In genomic region chr15:32641517-32642059, GRCh38 we compare ENCODE assay signal across 9 cellular contexts. TPM values are rescaled to one million over a fixed set of nuclear protein-coding genes. Genes with fewer than 3 reads are reported as not detected.
DNase-seq lines count a peak whose midpoint lies in the region; ATAC-seq, FAIRE-seq and TF ChIP-seq lines count a peak whose summit lies in the region.
"Had no signal": no experiment of that assay in that cellular context is flagged by ENCODE, and none has a peak within 500 bp of the region (broad histone marks: within the 10 kb centered on the region; RNA-seq: fewer than 3 reads in every experiment).

A gene with protein sequence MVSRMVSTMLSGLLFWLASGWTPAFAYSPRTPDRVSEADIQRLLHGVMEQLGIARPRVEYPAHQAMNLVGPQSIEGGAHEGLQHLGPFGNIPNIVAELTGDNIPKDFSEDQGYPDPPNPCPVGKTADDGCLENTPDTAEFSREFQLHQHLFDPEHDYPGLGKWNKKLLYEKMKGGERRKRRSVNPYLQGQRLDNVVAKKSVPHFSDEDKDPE (plus strand): TSS chr15:32641710. CDS start chr15:32643593, 1,883 bp downstream.

- H3K79me2 ChIP-seq in endothelial cell of umbilical vein (ENCODE audit: control insufficient read depth, insufficient read depth, low read length): peaks cover 11% of the 10 kb centered on the region

- H3K4me3 ChIP-seq in endothelial cell of umbilical vein (replicated peaks in 1 of 3; ENCODE audit: insufficient read depth in 1 of 3, low read depth in 1 of 3, low read length in 3 of 3) (peak within 1 kb of the TSS in 2 of 3 experiments; percentile 6 to 29), Caco-2 (ENCODE audit: low read depth, low read length) (no peak within 1 kb of the TSS)
- no peak within 1 kb of the TSS for H3K4me3 ChIP-seq in naive thymus-derived CD4-positive, alpha-beta T cell (ENCODE audit: low read length)

- no peak for FAIRE-seq in endothelial cell of umbilical vein (lab: Jason Lieb, UNC)

- peaks cover 20% of the 10 kb centered on the region; the same call in 1 of the 2 replicates for H3K4me1 ChIP-seq in ES-I3 (ENCODE audit: insufficient read depth, low read length)
- peaks cover 6% of the 10 kb centered on the region for H3K4me1 ChIP-seq in endothelial cell of umbilical vein (ENCODE audit: control insufficient read depth, extremely low read depth, insufficient read depth, low read length)
- no peaks in the 10 kb centered on the region for H3K4me1 ChIP-seq in Caco-2
- no peaks in the 10 kb centered on the region for H3K4me1 ChIP-seq in naive thymus-derived CD4-positive, alpha-beta T cell (ENCODE audit: control insufficient read depth in 2 of 2, insufficient read depth in 2 of 2, low read length in 2 of 2)

- H3K9me3 ChIP-seq in ES-I3 (ENCODE audit: control insufficient read depth, insufficient read depth, low read length) (no peaks in the 10 kb centered on the region), endothelial cell of umbilical vein (replicated peaks; ENCODE audit: control insufficient read depth, insufficient read depth, low read length) (no peaks in the 10 kb centered on the region), Caco-2 (no peaks in the 10 kb centered on the region; the same call in 1 of the 2 replicates)
- H3K9me3 ChIP-seq in naive thymus-derived CD4-positive, alpha-beta T cell (ENCODE audit: control insufficient read depth in 2 of 3, low read length in 3 of 3): no peaks in the 10 kb centered on the region

- no peaks in the 10 kb centered on the region for H3K4me1 Mint-ChIP-seq in Caco-2 (ENCODE audit: low read depth, unreplicated experiment)
- peaks cover 0 to 12% (median 0%) of the 10 kb centered on the region in 7 donors for H3K4me1 Mint-ChIP-seq in naive thymus-derived CD4-positive, alpha-beta T cell

- no peak for ATAC-seq in naive thymus-derived CD4-positive, alpha-beta T cell

- H3K27ac ChIP-seq in endothelial cell of umbilical vein (ENCODE audit: insufficient read depth, low read depth, low read length): no peak within 1 kb of the TSS
- H3K27ac ChIP-seq in naive thymus-derived CD4-positive, alpha-beta T cell (ENCODE audit: low read depth, low read length): no peak within 1 kb of the TSS

- H3K27me3 ChIP-seq in endothelial cell of umbilical vein (ENCODE audit: control insufficient read depth in 2 of 2, insufficient read depth in 2 of 2, low read length in 2 of 2) (no peaks in the 10 kb centered on the region), Caco-2 (replicated peaks; ENCODE audit: control insufficient read depth, insufficient read depth, low read length) (no peaks in the 10 kb centered on the region)
- H3K27me3 ChIP-seq in naive thymus-derived CD4-positive, alpha-beta T cell (ENCODE audit: control insufficient read depth in 2 of 2, insufficient read depth in 2 of 2, low read length in 2 of 2): no peaks in the 10 kb centered on the region

- H3K27ac Mint-ChIP-seq in Caco-2 (ENCODE audit: unreplicated experiment): no peak within 1 kb of the TSS
- H3K27ac Mint-ChIP-seq in naive thymus-derived CD4-positive, alpha-beta T cell: peak within 1 kb of the TSS in 1 of 9 donors; percentile 1
- H3K27ac Mint-ChIP-seq: activated B cell treated with CpG ODN at 0.5 μM for 24 hours had no signal

- POLR2A ChIA-PET in endothelial cell of umbilical vein (lab: Charles Lee) (no interaction called here), Caco-2 (lab: Charles Lee) (no interaction called here)
- POLR2A ChIA-PET in naive thymus-derived CD4-positive, alpha-beta T cell (lab: Charles Lee): no interaction called here

- H2AFZ ChIP-seq in endothelial cell of umbilical vein (ENCODE audit: low read depth, low read length): peak within 1 kb of the TSS; percentile 43

- DNase-seq in NCI-H69 (lab: John Stamatoyannopoulos, UW) (peak; percentile 95), endothelial cell of umbilical vein (ENCODE audit: low read depth, low spot score) (peak; percentile 13), occipital lobe (lab: John Stamatoyannopoulos, UW) (peak; percentile 78), Caco-2 (no peak), activated gamma-delta T cell treated with Interleukin-2 at 50 U/mL for 16 hours (no peak)
- no peak for DNase-seq in activated T-cell treated with anti-CD3 and anti-CD28 coated beads, Interleukin-2, amount 50 U/mL, for 48 hours
- DNase-seq in naive thymus-derived CD4-positive, alpha-beta T cell: no peak
- DNase-seq: activated B cell treated with CpG ODN at 0.5 μM for 24 hours had no signal

- no peak within 1 kb of the TSS for H3K4me3 Mint-ChIP-seq in Caco-2 (ENCODE audit: unreplicated experiment)
- H3K4me3 Mint-ChIP-seq in naive thymus-derived CD4-positive, alpha-beta T cell: peak within 1 kb of the TSS in 3 of 10 donors; percentile 0 to 24 (median 15)
- H3K4me3 Mint-ChIP-seq: activated B cell treated with CpG ODN at 0.5 μM for 24 hours had no signal

- peak within 1 kb of the TSS; percentile 24 for H3K4me2 ChIP-seq in endothelial cell of umbilical vein (ENCODE audit: insufficient read depth, low read length)

- TF ChIP-seq CTCF in endothelial cell of umbilical vein (IDR thresholded peaks at IDR 0.05; ENCODE audit: extremely low read depth in 1 of 2, insufficient read depth in 1 of 2, low read depth in 1 of 2, low read length in 2 of 2) (no peak), Caco-2 (IDR thresholded peaks at IDR 0.05; ENCODE audit: insufficient read depth in 1 of 2, low read depth in 1 of 2, low read length in 1 of 2, severe bottlenecking in 1 of 2, unreplicated experiment in 1 of 2) (no peak)

- no peaks in the 10 kb centered on the region for H4K20me1 ChIP-seq in endothelial cell of umbilical vein (replicated peaks; ENCODE audit: control insufficient read depth, extremely low read depth, insufficient read depth, low read length)

- dilution Hi-C loops in endothelial cell of umbilical vein (cut with MboI; ENCODE audit: extremely low pct_ligation_motif_present, low sequenced_read_pairs): no loop called here

- H3K9me1 ChIP-seq in endothelial cell of umbilical vein (replicated peaks; ENCODE audit: control insufficient read depth, extremely low read depth, insufficient read depth, low read length): no peaks in the 10 kb centered on the region

- BruUV-seq in endothelial cell of umbilical vein (replicated peaks; lab: Mats Ljungman, UMichigan) (no TSS peak), Caco-2 (replicated peaks; lab: Mats Ljungman, UMichigan) (no TSS peak)

- TF ChIP-seq POLR2A in endothelial cell of umbilical vein (IDR thresholded peaks at IDR 0.05; ENCODE audit: low read depth, low read length): no peak

- H3K9ac ChIP-seq in ES-I3 (ENCODE audit: low read depth, low read length) (peak within 1 kb of the TSS; percentile 54; the same call in 1 of the 2 replicates), endothelial cell of umbilical vein (replicated peaks; ENCODE audit: extremely low read depth, insufficient read depth, low read length) (no peak within 1 kb of the TSS)

- CTCF ChIA-PET in endothelial cell of umbilical vein (lab: Charles Lee): interaction anchor here (1.2 to 1.6 kb wide), 2 partner anchors 41 to 295 kb away, joined by 3 to 5 read pairs; no protein-coding TSS in a partner anchor
- CTCF ChIA-PET in Caco-2 (lab: Charles Lee): no interaction called here
- CTCF ChIA-PET in naive thymus-derived CD4-positive, alpha-beta T cell (lab: Charles Lee): no interaction called here

- peaks cover 36% of the 10 kb centered on the region for H3K36me3 Mint-ChIP-seq in Caco-2 (ENCODE audit: insufficient read depth, unreplicated experiment)
- H3K36me3 Mint-ChIP-seq in naive thymus-derived CD4-positive, alpha-beta T cell: peaks cover 0 to 15% (median 5%) of the 10 kb centered on the region in 5 donors

- H3K27me3 Mint-ChIP-seq in Caco-2 (ENCODE audit: insufficient read depth, unreplicated experiment): no peaks in the 10 kb centered on the region
- peaks cover 0 to 15% (median 9%) of the 10 kb centered on the region in 5 donors for H3K27me3 Mint-ChIP-seq in naive thymus-derived CD4-positive, alpha-beta T cell

- intact Hi-C loops in endothelial cell of umbilical vein (cut with micrococcal nuclease) (no loop called here), Caco-2 (cut with micrococcal nuclease; ENCODE audit: unreplicated experiment) (no loop called here)
- intact Hi-C loops in naive thymus-derived CD4-positive, alpha-beta T cell (cut with micrococcal nuclease): no loop called here

- H3K36me3 ChIP-seq in ES-I3 (ENCODE audit: insufficient read depth, low read length) (peaks cover 15% of the 10 kb centered on the region), endothelial cell of umbilical vein (ENCODE audit: control insufficient read depth in 2 of 2, extremely low read depth in 1 of 2, insufficient read depth in 2 of 2, low read length in 2 of 2) (peaks cover 0 to 14% of the 10 kb centered on the region in 2 experiments), Caco-2 (ENCODE audit: control insufficient read depth, insufficient read depth, low read length) (no peaks in the 10 kb centered on the region)
- H3K36me3 ChIP-seq in naive thymus-derived CD4-positive, alpha-beta T cell (ENCODE audit: control insufficient read depth in 2 of 3, insufficient read depth in 3 of 3, low read length in 3 of 3): peaks cover 0 to 6% (median 0%) of the 10 kb centered on the region in 3 experiments

- no peaks in the 10 kb centered on the region for H3K9me3 Mint-ChIP-seq in Caco-2 (ENCODE audit: unreplicated experiment)
- no peaks in the 10 kb centered on the region for H3K9me3 Mint-ChIP-seq in naive thymus-derived CD4-positive, alpha-beta T cell
- H3K9me3 Mint-ChIP-seq: activated B cell treated with CpG ODN at 0.5 μM for 24 hours had no signal

TF ChIP-seq in endothelial cell of umbilical vein, 7 proteins besides CTCF, POLR2A, EP300 and RAD21 (continues in another document):
- TF ChIP-seq EZH2 (IDR thresholded peaks at IDR 0.05; ENCODE audit: borderline replicate concordance, low read depth, low read length, severe bottlenecking) (no peak), MYC (IDR thresholded peaks at IDR 0.05; ENCODE audit: low read depth, low read length) (no peak)
- TF ChIP-seq, protein P1, sequence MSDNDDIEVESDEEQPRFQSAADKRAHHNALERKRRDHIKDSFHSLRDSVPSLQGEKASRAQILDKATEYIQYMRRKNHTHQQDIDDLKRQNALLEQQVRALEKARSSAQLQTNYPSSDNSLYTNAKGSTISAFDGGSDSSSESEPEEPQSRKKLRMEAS (IDR thresholded peaks at IDR 0.05; ENCODE audit: insufficient read depth, insufficient read length): no peak

RNA-seq across cellular contexts. Expression of the gene that starts here (rescaled TPM):
- 2.1 and 3.3 TPM in 2 replicates for total RNA-seq in endothelial cell of umbilical vein
- polyA plus RNA-seq in endothelial cell of umbilical vein: 3.4 and 3.9 TPM in 2 replicates
- polyA plus RNA-seq in endothelial cell of umbilical vein (2011; cell fraction: cytosol; rRNA removed): 2.6 and 4.9 TPM in 2 replicates
- 2.6 and 3.1 TPM in 2 replicates for polyA plus RNA-seq in endothelial cell of umbilical vein (2011; cell fraction: nucleus; rRNA removed)
- 2.4 and 6.3 TPM in 2 replicates for polyA plus RNA-seq in endothelial cell of umbilical vein (2012)
- polyA minus RNA-seq in endothelial cell of umbilical vein: 1.5 and 3.7 TPM in 2 replicates
- polyA minus RNA-seq in endothelial cell of umbilical vein (2011; cell fraction: cytosol; rRNA and poly(A)+ RNA removed): not detected
- 1.6 and 1.9 TPM in 2 replicates for polyA minus RNA-seq in endothelial cell of umbilical vein (2011; cell fraction: nucleus; rRNA and poly(A)+ RNA removed)
- total RNA-seq in occipital lobe: 124 TPM
- total RNA-seq in Caco-2 (2022): 0.84 and 1.5 TPM in 2 replicates
- 1 to 10 TPM in 1 of 5 experiments, under 1 TPM in 3, not detected in 1; 0.37 to 2.8 (median 0.68) TPM for total RNA-seq in naive thymus-derived CD4-positive, alpha-beta T cell
- under 1 TPM in 1 of 2 donors, not detected in 1; 0.49 TPM for polyA plus RNA-seq in naive thymus-derived CD4-positive, alpha-beta T cell

Comparison
In these comparisons a context has a peak if more than half of its experiments do, and no peak if none do; other contexts are left out.
1. RNA of the gene that starts here (total RNA-seq): 124 TPM in occipital lobe (single experiment); 2.1 to 3.3 TPM in endothelial cell of umbilical vein, 0.84 to 1.5 TPM in Caco-2 and 0.37 to 2.8 TPM in naive thymus-derived CD4-positive, alpha-beta T cell; every median in the first group is over 10 times any median in the second.
2. DNase-seq: peak in NCI-H69 (single experiment), endothelial cell of umbilical vein (single experiment) and occipital lobe (single experiment); none in Caco-2 (0 of 2), activated T-cell treated with anti-CD3 and anti-CD28 coated beads, Interleukin-2, amount 50 U/mL, for 48 hours (0 of 2), naive thymus-derived CD4-positive, alpha-beta T cell (0 of 9) and activated gamma-delta T cell treated with Interleukin-2 at 50 U/mL for 16 hours (single experiment).
3. H3K4me3 ChIP-seq: peak in endothelial cell of umbilical vein (2 of 3); none in Caco-2 (single experiment) and naive thymus-derived CD4-positive, alpha-beta T cell (single experiment).